25 cellular contexts compared by ENCODE assay signal in genomic region chr5:55188656-55189380, GRCh38. TPM values are rescaled to one million over a fixed set of nuclear protein-coding genes. Genes with fewer than 3 reads are reported as not detected.
DNase-seq lines count a peak whose midpoint lies in the region; ATAC-seq and TF ChIP-seq lines count a peak whose summit lies in the region.
"Had no signal": no experiment of that assay in that cellular context is flagged by ENCODE, and none has a peak within 500 bp of the region (broad histone marks: within the 10 kb centered on the region; RNA-seq: fewer than 3 reads in every experiment).

No MANE protein-coding gene starts in this region.

- H3K36me3 Mint-ChIP-seq in mesothelial cell of epicardium = no peaks in the 10 kb centered on the region
- H3K36me3 Mint-ChIP-seq: memory B cell; naive thymus-derived CD4-positive, alpha-beta T cell; WTC11 had no signal

- H3K27me3 ChIP-seq in osteoblast (ENCODE audit: insufficient read depth, low read length) = peaks cover 63% of the 10 kb centered on the region
- H3K27me3 ChIP-seq: BLaER1, right lobe of liver had no signal

- DNase-seq in NCI-H187 treated with DMSO at 0.1 percent for 48 hours (lab: John Stamatoyannopoulos, UW) (peak; percentile 25), NCI-H187 (lab: John Stamatoyannopoulos, UW) (no peak), NCI-H1436 (lab: John Stamatoyannopoulos, UW) (peak; percentile 15), NCI-H526 treated with DMSO at 0.1 percent for 48 hours (lab: John Stamatoyannopoulos, UW) (peak; percentile 46), osteoblast (ENCODE audit: insufficient read length, low spot score, missing footprints) (peak; percentile 17), mesothelial cell of epicardium (ENCODE audit: low spot score in 2 of 2, unreplicated experiment in 2 of 2) (no peak), superior temporal gyrus (ENCODE audit: extremely low spot score) (no peak)
- DNase-seq: activated CD4-positive, alpha-beta T cell treated with anti-CD3 and anti-CD28 coated beads, Interleukin-2, amount 50 U/mL, for 48 hours; activated gamma-delta T cell; cortex of kidney; IMR-90; naive thymus-derived CD4-positive, alpha-beta T cell; right lobe of liver had no signal

- H3K4me3 ChIP-seq in osteoblast (ENCODE audit: insufficient read depth, low read length) = no peak overlapping the region
- H3K4me3 ChIP-seq: BLaER1, breast epithelium, right lobe of liver, SK-N-MC had no signal

- no peak overlapping the region for H3K27ac ChIP-seq in osteoblast (ENCODE audit: low read depth, low read length)
- H3K27ac ChIP-seq: BLaER1, breast epithelium, right lobe of liver, SK-N-MC had no signal

- H3K9me3 ChIP-seq in osteoblast (ENCODE audit: low read depth, low read length) = no peaks in the 10 kb centered on the region
- H3K9me3 ChIP-seq: BLaER1, breast epithelium, right lobe of liver had no signal

- ATAC-seq in GM19452 (IDR thresholded peaks at IDR 0.05; ENCODE audit: unreplicated experiment) = no peak
- ATAC-seq: naive thymus-derived CD4-positive, alpha-beta T cell; WTC11 had no signal

- H3K27me3 Mint-ChIP-seq in mesothelial cell of epicardium (ENCODE audit: low read depth) = peaks cover 73% of the 10 kb centered on the region

- no peaks in the 10 kb centered on the region for H3K79me2 ChIP-seq in osteoblast (ENCODE audit: insufficient read depth, low read length)

- no peaks in the 10 kb centered on the region for H3K4me1 ChIP-seq in osteoblast (ENCODE audit: insufficient read depth, low read length)
- H3K4me1 ChIP-seq: BLaER1, breast epithelium had no signal

- peaks cover 2% of the 10 kb centered on the region for H3K9me3 Mint-ChIP-seq in mesothelial cell of epicardium
- H3K9me3 Mint-ChIP-seq: memory B cell, WTC11 had no signal

- no peaks in the 10 kb centered on the region for H3K36me3 ChIP-seq in osteoblast (ENCODE audit: insufficient read depth, low read length)
- H3K36me3 ChIP-seq: BLaER1, breast epithelium, right lobe of liver had no signal

- no peaks in the 10 kb centered on the region for H4K20me1 ChIP-seq in osteoblast (ENCODE audit: insufficient read depth, low read length)
- H4K20me1 ChIP-seq: BLaER1 had no signal

- no peaks in the 10 kb centered on the region for H3K4me1 Mint-ChIP-seq in mesothelial cell of epicardium
- H3K4me1 Mint-ChIP-seq: memory B cell; naive thymus-derived CD4-positive, alpha-beta T cell; WTC11 had no signal

- H2AFZ ChIP-seq in osteoblast (ENCODE audit: low read length) = no peak overlapping the region

- H3K4me3 Mint-ChIP-seq in mesothelial cell of epicardium = no peak overlapping the region
- H3K4me3 Mint-ChIP-seq: memory B cell; naive thymus-derived CD4-positive, alpha-beta T cell; WTC11 had no signal

- H3K4me2 ChIP-seq in osteoblast (ENCODE audit: insufficient read depth, low read length) = no peak overlapping the region
- H3K4me2 ChIP-seq: BLaER1 had no signal

- TF ChIP-seq CTCF in osteoblast (IDR thresholded peaks at IDR 0.05; ENCODE audit: extremely low read depth, low read depth, low read length) (no peak), mesothelial cell of epicardium (IDR thresholded peaks at IDR 0.05; ENCODE audit: unreplicated experiment) (no peak)

- H3K27ac Mint-ChIP-seq in mesothelial cell of epicardium = no peak overlapping the region
- H3K27ac Mint-ChIP-seq: memory B cell; naive thymus-derived CD4-positive, alpha-beta T cell; WTC11 had no signal

RNA-seq across cellular contexts. Expression of gene CDC20B, which starts 15.8 kb away (rescaled TPM):
- total RNA-seq in osteoblast (not detected in 2 replicates), mesothelial cell of epicardium (0.09 to 0.16 TPM in 2 of 3 replicates, not detected in the other)
- total RNA-seq: breast epithelium, IMR-90, MCF 10A, NCI-H460, osteocyte, right lobe of liver, subcutaneous adipose tissue, ureter, WTC11 had no signal

RNA-seq across cellular contexts. Expression of gene GPX8, which starts 28.8 kb away (rescaled TPM):
- 143 and 158 TPM in 2 replicates for total RNA-seq in osteoblast
- total RNA-seq in mesothelial cell of epicardium = 86.4 to 90.3 TPM (median 86.8 TPM) in 3 replicates
- total RNA-seq: naive thymus-derived CD4-positive, alpha-beta T cell; T-helper 2 cell treated with Interferon-gamma antibody and Interleukin-4, amounts not matched to agents 100 ng/mL and 5 ng/mL, for 36 hours had no signal

RNA-seq across cellular contexts. Expression of gene MCIDAS, which starts 38.3 kb away (rescaled TPM):
- under 0.01 and 0.29 TPM in 2 replicates for total RNA-seq in osteoblast
- not detected in 3 replicates for total RNA-seq in mesothelial cell of epicardium
- total RNA-seq: IMR-90; naive thymus-derived CD4-positive, alpha-beta T cell; osteocyte; right lobe of liver; subcutaneous adipose tissue; T-helper 2 cell treated with Interferon-gamma antibody and Interleukin-4, amounts not matched to agents 100 ng/mL and 5 ng/mL, for 36 hours had no signal

RNA-seq across cellular contexts. Expression of gene CCNO, which starts 44.6 kb away (rescaled TPM):
- total RNA-seq in osteoblast (1.4 and 2.1 TPM in 2 replicates), mesothelial cell of epicardium (0.20 to 0.80 TPM (median 0.45 TPM) in 3 replicates)
- total RNA-seq: IMR-90; naive thymus-derived CD4-positive, alpha-beta T cell; osteocyte; T-helper 2 cell treated with Interferon-gamma antibody and Interleukin-4, amounts not matched to agents 100 ng/mL and 5 ng/mL, for 36 hours had no signal

Comparison
In these comparisons a context has a peak if more than half of its experiments do, and no peak if none do; other contexts are left out.
1. DNase-seq: peak in NCI-H187 treated with DMSO at 0.1 percent for 48 hours (single experiment), NCI-H1436 (single experiment), NCI-H526 treated with DMSO at 0.1 percent for 48 hours (single experiment) and osteoblast (single experiment); none in NCI-H187 (0 of 2), mesothelial cell of epicardium (0 of 2) and superior temporal gyrus (single experiment).